In genomic region chr5:132419517-132420468, GRCh38 we compare ENCODE assay signal across 9 cellular contexts. TPM values are rescaled to one million over a fixed set of nuclear protein-coding genes. Genes with fewer than 3 reads are reported as not detected.
DNase-seq lines count a peak whose midpoint lies in the region; ATAC-seq and TF ChIP-seq lines count a peak whose summit lies in the region.
"Had no signal": no experiment of that assay in that cellular context is flagged by ENCODE, and none has a peak within 500 bp of the region (broad histone marks: within the 10 kb centered on the region; RNA-seq: fewer than 3 reads in every experiment).

No MANE protein-coding gene starts in this region.

- H3K27ac Mint-ChIP-seq in naive B cell, result peak overlapping the region; percentile 91 to 98 (median 98)

- H3K4me1 ChIP-seq in PC-3 (ENCODE audit: insufficient read depth, low read length) (peaks cover 58% of the 10 kb centered on the region), esophagus squamous epithelium (peaks cover 63 to 100% (median 88%) of the 10 kb centered on the region in 3 donors), thoracic aorta (ENCODE audit: control insufficient read depth in 1 of 2, low read depth in 2 of 2) (peaks cover 78 to 96% of the 10 kb centered on the region in 2 donors)

- H3K79me2 ChIP-seq in PC-3 (ENCODE audit: low read length), result peaks cover 17% of the 10 kb centered on the region

- no peaks in the 10 kb centered on the region for H3K9me3 ChIP-seq in PC-3 (ENCODE audit: low read length)
- no peaks in the 10 kb centered on the region for H3K9me3 ChIP-seq in esophagus squamous epithelium
- no peaks in the 10 kb centered on the region for H3K9me3 ChIP-seq in thoracic aorta

- TF ChIP-seq POLR2A in esophagus squamous epithelium (IDR thresholded peaks at IDR 0.05), result no peak

- POLR2A ChIA-PET in PC-3 (lab: Charles Lee; ENCODE audit: unreplicated experiment), result no interaction called here

- no peaks in the 10 kb centered on the region for H3K27me3 Mint-ChIP-seq in naive B cell

- no peaks in the 10 kb centered on the region for H4K20me1 ChIP-seq in PC-3 (ENCODE audit: low read length)

- ATAC-seq in PC-3, result peak; percentile 74
- peak; percentile 24 to 42 for ATAC-seq in naive B cell (ENCODE audit: low read depth in 2 of 2)
- ATAC-seq in thoracic aorta (ENCODE audit: insufficient number of reproducible peaks, low FRiP score, low read depth), result no peak
- ATAC-seq in GM18867 (IDR thresholded peaks at IDR 0.05; ENCODE audit: unreplicated experiment), result no peak

- in situ Hi-C loops in G401 (cut with HindIII; ENCODE audit: low sequenced_read_pairs), result no loop called here

- H3K4me2 ChIP-seq in PC-3 (ENCODE audit: low read length), result peak overlapping the region; percentile 42

- BruUV-seq in PC-3 (replicated peaks; lab: Mats Ljungman, UMichigan), result no TSS peak

- intact Hi-C loops in PC-3 (cut with micrococcal nuclease), result loop anchor here (1.0 kb wide), 1 partner anchor 32 kb away; no protein-coding TSS in a partner anchor
- intact Hi-C loops in esophagus squamous epithelium (cut with DNase I), result no loop called here

- no peaks in the 10 kb centered on the region for H3K9me3 Mint-ChIP-seq in naive B cell

- H3K4me3 Mint-ChIP-seq in naive B cell, result peak overlapping the region; percentile 60 to 92 (median 84)

- TF ChIP-seq CTCF in PC-3 (conservative IDR thresholded peaks at IDR 0.05; ENCODE audit: low read depth, low read length) (peak; percentile 78), esophagus squamous epithelium (IDR thresholded peaks at IDR 0.05) (peak; percentile 70 to 90 (median 86)), thoracic aorta (IDR thresholded peaks at IDR 0.05) (peak; percentile 79)

- H3K9me2 ChIP-seq in PC-3 (replicated peaks; ENCODE audit: low read length), result no peaks in the 10 kb centered on the region

- H3K27me3 ChIP-seq in PC-3 (ENCODE audit: low read length) (no peaks in the 10 kb centered on the region), esophagus squamous epithelium (no peaks in the 10 kb centered on the region), thoracic aorta (replicated peaks; ENCODE audit: insufficient read depth) (no peaks in the 10 kb centered on the region)

- peak overlapping the region; percentile 65 for H2AFZ ChIP-seq in PC-3 (ENCODE audit: low read length)

- peak; percentile 86 for DNase-seq in G401 (ENCODE audit: low spot score)
- DNase-seq in HuH-7 (ENCODE audit: low spot score), result peak; percentile 69
- peak; percentile 68 for DNase-seq in PC-3
- DNase-seq in activated T-cell treated with anti-CD3 and anti-CD28 coated beads, Interleukin-2, amount 50 U/mL, for 48 hours, result peak; percentile 80 to 81
- no peak for DNase-seq in esophagus squamous epithelium (lab: John Stamatoyannopoulos, UW)
- DNase-seq in naive B cell, result peak; percentile 63
- DNase-seq in thoracic aorta (ENCODE audit: low spot score), result no peak

- no peaks in the 10 kb centered on the region for H3F3A ChIP-seq in PC-3 (ENCODE audit: low read length, unreplicated experiment)

- H3K27ac ChIP-seq in PC-3 (ENCODE audit: low read length), result no peak overlapping the region
- H3K27ac ChIP-seq in esophagus squamous epithelium, result peak overlapping the region; percentile 63 to 98 (median 75)
- peak overlapping the region; percentile 73 to 74 for H3K27ac ChIP-seq in thoracic aorta
- H3K27ac ChIP-seq: epithelial cell of prostate had no signal

- H3K9ac ChIP-seq in PC-3 (ENCODE audit: low read length), result no peak overlapping the region

- H3K4me3 ChIP-seq in PC-3 (ENCODE audit: low read length), result no peak overlapping the region
- H3K4me3 ChIP-seq in esophagus squamous epithelium, result no peak overlapping the region
- H3K4me3 ChIP-seq in thoracic aorta, result peak overlapping the region; percentile 38

- H3K36me3 ChIP-seq in PC-3 (ENCODE audit: low read depth, low read length) (no peaks in the 10 kb centered on the region), esophagus squamous epithelium (peaks cover 0 to 6% (median 0%) of the 10 kb centered on the region in 3 donors), thoracic aorta (no peaks in the 10 kb centered on the region)

- H3K4me1 Mint-ChIP-seq in naive B cell, result peaks cover 83 to 99% (median 96%) of the 10 kb centered on the region in 3 donors

- 20 to 35% methylated on average over 6 to 12 of the region's 12 CpGs for WGBS in esophagus squamous epithelium, 2 donors

- CTCF ChIA-PET in PC-3 (lab: Charles Lee), result no interaction called here

- H3K36me3 Mint-ChIP-seq in naive B cell, result peaks cover 0 to 19% of the 10 kb centered on the region in 2 donors

RNA-seq across cellular contexts. Expression of gene SLC22A5, which starts 50.3 kb away (rescaled TPM):
- 5.3 and 5.4 TPM in 2 replicates for total RNA-seq in G401 (2014; rRNA removed; shearing (Covaris generic))
- 8.2 and 21.8 TPM in 2 replicates for total RNA-seq in PC-3 (2014; rRNA removed)
- 10 to 100 TPM in 1 of 4 donors, 1 to 10 TPM in 3; 7.4 to 15.8 (median 8.3) TPM for total RNA-seq in esophagus squamous epithelium
- 1 to 10 TPM; 1.5 to 3.1 (median 1.9) TPM for polyA plus RNA-seq in naive B cell (ENCODE audit: low read depth in 6 of 6)
- 10 to 100 TPM; 24.9 to 30.8 TPM for total RNA-seq in thoracic aorta

Comparison
In these comparisons a context has a peak if more than half of its experiments do, and no peak if none do; other contexts are left out.
1. DNase-seq: peak in G401 (single experiment), HuH-7 (single experiment), PC-3 (single experiment), activated T-cell treated with anti-CD3 and anti-CD28 coated beads, Interleukin-2, amount 50 U/mL, for 48 hours (2 of 2) and naive B cell (single experiment); none in esophagus squamous epithelium (single experiment) and thoracic aorta (single experiment).
2. ATAC-seq: peak in PC-3 (single experiment) and naive B cell (2 of 2); none in thoracic aorta (single experiment) and GM18867 (single experiment).
3. Peak in every context shown above with its lines, with median percentiles within 50 percentile points of each other: CTCF ChIP-seq.